Comparison of ENCODE assay signal across 8 cellular contexts in genomic region chr6:69866351-69867074, GRCh38. TPM values are rescaled to one million over a fixed set of nuclear protein-coding genes. Genes with fewer than 3 reads are reported as not detected.
A peak's percentile ranks its signal among the peaks of the same experiment; 100 is the strongest.
DNase-seq lines count a peak whose midpoint lies in the region; ATAC-seq, FAIRE-seq and TF ChIP-seq lines count a peak whose summit lies in the region.

Gene COL19A1, plus strand, starts transcription at chr6:69866556. Its CDS starts 13,012 bp downstream, at chr6:69879568.

- peak; percentile 50 for ATAC-seq in GM21381 (IDR thresholded peaks at IDR 0.05; ENCODE audit: unreplicated experiment)
- peak; percentile 48 for ATAC-seq in activated CD4-positive, alpha-beta T cell treated with anti-CD3 and anti-CD28 coated beads for 36 hours

- no peak within 1 kb of the TSS for H3K23ac ChIP-seq in H1 (ENCODE audit: insufficient read length)

- H3K36me3 ChIP-seq in H1 (ENCODE audit: control insufficient read depth in 2 of 4, insufficient read depth in 4 of 4, low read length in 3 of 4) = no peaks in the 10 kb centered on the region
- no peaks in the 10 kb centered on the region for H3K36me3 ChIP-seq in mucosa of rectum (ENCODE audit: control insufficient read depth in 2 of 2, insufficient read depth in 2 of 2, low read length in 2 of 2)
- H3K36me3 ChIP-seq in tibial nerve = no peaks in the 10 kb centered on the region

- no peaks in the 10 kb centered on the region for H3K79me2 ChIP-seq in H1 (ENCODE audit: control insufficient read depth in 1 of 2, insufficient read depth in 2 of 2, low read length in 2 of 2)

- H3K14ac ChIP-seq in H1 (ENCODE audit: insufficient read length) = no peak within 1 kb of the TSS

- H3K4me1 ChIP-seq in H1 (replicated peaks in 1 of 4; ENCODE audit: control insufficient read depth in 3 of 4, insufficient read depth in 4 of 4, low read length in 3 of 4) = peaks cover 0 to 2% (median under 1%) of the 10 kb centered on the region in 4 experiments; a peak in 4 of 7 replicates
- H3K4me1 ChIP-seq in mucosa of rectum (ENCODE audit: control insufficient read depth in 2 of 2, insufficient read depth in 2 of 2, low read length in 2 of 2) = peaks cover 7 to 8% of the 10 kb centered on the region in 2 donors
- H3K4me1 ChIP-seq in tibial nerve = peaks cover 0 to 26% (median 2%) of the 10 kb centered on the region in 4 donors

- H2AK5ac ChIP-seq in H1 (ENCODE audit: low read depth, low read length) = no peak within 1 kb of the TSS

- peaks cover 23% of the 10 kb centered on the region for H3K4me1 Mint-ChIP-seq in activated CD4-positive, alpha-beta T cell treated with anti-CD3 and anti-CD28 coated beads for 36 hours

- peak within 1 kb of the TSS; percentile 65; the same call in 1 of the 2 replicates for H2AFZ ChIP-seq in H1 (ENCODE audit: low read length)

- no peak within 1 kb of the TSS for H4K5ac ChIP-seq in H1 (ENCODE audit: insufficient read length, low read depth, low read length)

- H2BK12ac ChIP-seq in H1 (ENCODE audit: low read depth, low read length) = no peak within 1 kb of the TSS

- H3K27ac ChIP-seq in H1 (ENCODE audit: low read depth, low read length) (no peak within 1 kb of the TSS), mucosa of rectum (ENCODE audit: low read depth in 2 of 2, low read length in 2 of 2) (peak within 1 kb of the TSS; percentile 14 to 49), tibial nerve (peak within 1 kb of the TSS; percentile 51 to 74 (median 52))

- no peak within 1 kb of the TSS for H3K4ac ChIP-seq in H1 (replicated peaks; ENCODE audit: insufficient read length, low read depth, low read length)

- H3K27ac Mint-ChIP-seq in activated CD4-positive, alpha-beta T cell treated with anti-CD3 and anti-CD28 coated beads for 36 hours = peak within 1 kb of the TSS; percentile 65

- no peak within 1 kb of the TSS for H2BK20ac ChIP-seq in H1 (ENCODE audit: low read length)

- no peak within 1 kb of the TSS; the same call in 1 of the 2 replicates for H3K18ac ChIP-seq in H1 (ENCODE audit: extremely low read depth, low read length)

- TF ChIP-seq CTCF in H1 (IDR thresholded peaks at IDR 0.05; ENCODE audit: control extremely low read depth in 1 of 3, insufficient read depth in 1 of 3, low read depth in 1 of 3, low read length in 3 of 3) = no peak
- no peak for TF ChIP-seq CTCF in tibial nerve (IDR thresholded peaks at IDR 0.05)

- H3K56ac ChIP-seq in H1 (replicated peaks; ENCODE audit: insufficient read length, low read depth, low read length) = no peak within 1 kb of the TSS

- H3K79me1 ChIP-seq in H1 (ENCODE audit: low read depth, low read length) = no peaks in the 10 kb centered on the region

- CTCF ChIA-PET in activated CD4-positive, alpha-beta T cell treated with anti-CD3 and anti-CD28 coated beads for 36 hours (lab: Charles Lee) = interaction anchor here (1.0 to 1.1 kb wide), 2 partner anchors 10 to 236 kb away, joined by 3 to 4 read pairs; no protein-coding TSS in a partner anchor
- CTCF ChIA-PET in H1 (lab: Charles Lee; ENCODE audit: partially characterized antibody) = interaction anchor here (1.3 to 1.7 kb wide), 5 partner anchors 26 to 241 kb away, joined by 4 to 5 read pairs (median 4); partner anchors contain the start of gene LMBRD1

- H3K9me3 ChIP-seq in H1 (ENCODE audit: insufficient read depth in 2 of 2, low read depth in 1 of 2, low read length in 1 of 2) = no peaks in the 10 kb centered on the region
- H3K9me3 ChIP-seq in mucosa of rectum (ENCODE audit: control insufficient read depth in 2 of 2, low read length in 2 of 2) = no peaks in the 10 kb centered on the region
- no peaks in the 10 kb centered on the region for H3K9me3 ChIP-seq in tibial nerve

- intact Hi-C loops in activated CD4-positive, alpha-beta T cell treated with anti-CD3 and anti-CD28 coated beads for 36 hours (cut with DNase I, micrococcal nuclease) = loop anchor here (1.0 to 5.0 kb wide), 3 partner anchors 32 to 69 kb away; partner anchors contain the start of gene LMBRD1 (in 2 of the 2)

- H3K27me3 ChIP-seq in H1 (replicated peaks in 1 of 4; ENCODE audit: control insufficient read depth in 3 of 4, extremely low read depth in 1 of 4, insufficient read depth in 3 of 4, low read length in 3 of 4) (peaks cover 2 to 32% (median 21%) of the 10 kb centered on the region in 4 experiments), mucosa of rectum (ENCODE audit: control insufficient read depth in 2 of 2, insufficient read depth in 2 of 2, low read length in 2 of 2) (peaks cover 13 to 29% of the 10 kb centered on the region in 2 donors), tibial nerve (no peaks in the 10 kb centered on the region)

- POLR2A ChIA-PET in activated CD4-positive, alpha-beta T cell treated with anti-CD3 and anti-CD28 coated beads for 36 hours (lab: Charles Lee) = no interaction called here
- POLR2A ChIA-PET in H1 (lab: Charles Lee; ENCODE audit: partially characterized antibody) = no interaction called here

- 0 out of 2 replicates have a peak within 1 kb of the TSS, but pooled peaks have one; percentile 15 for H4K8ac ChIP-seq in H1 (ENCODE audit: extremely low read depth, insufficient read depth, low read length)

- H4K20me1 ChIP-seq in H1 (replicated peaks in 1 of 2; ENCODE audit: control insufficient read depth in 1 of 2, insufficient read depth in 2 of 2, low read length in 2 of 2) = no peaks in the 10 kb centered on the region

- no peak for TF ChIP-seq RAD21 in H1 (IDR thresholded peaks at IDR 0.05 in 1 of 2, conservative IDR thresholded peaks at IDR 0.05 in 1 of 2; ENCODE audit: low read depth in 2 of 2, low read length in 2 of 2)

- no peak within 1 kb of the TSS for H3K9ac ChIP-seq in H1 (replicated peaks in 1 of 4; ENCODE audit: extremely low read depth in 1 of 4, low read depth in 3 of 4, low read length in 3 of 4)
- H3K9ac ChIP-seq in mucosa of rectum (ENCODE audit: low read depth in 1 of 2, low read length in 2 of 2) = peak within 1 kb of the TSS; percentile 24 to 35

- no peaks in the 10 kb centered on the region for H3K9me3 Mint-ChIP-seq in activated CD4-positive, alpha-beta T cell treated with anti-CD3 and anti-CD28 coated beads for 36 hours (ENCODE audit: low read depth)

- peak; percentile 6 for DNase-seq in ELR (ENCODE audit: low read depth)
- peak; percentile 12 for DNase-seq in HK-2 (ENCODE audit: unreplicated experiment)
- peak; percentile 41 for DNase-seq in activated CD4-positive, alpha-beta T cell treated with anti-CD3 and anti-CD28 coated beads for 36 hours
- peak in 1 of 2 experiments; percentile 60 for DNase-seq in H1 (ENCODE audit: low read depth in 1 of 2, low spot score in 2 of 2)
- no peak for DNase-seq in tibial nerve (ENCODE audit: low spot score in 2 of 2)
- DNase-seq in DMS114 treated with DMSO at 0.1 percent for 48 hours (lab: John Stamatoyannopoulos, UW; ENCODE audit: unreplicated experiment) = no peak

- no peak within 1 kb of the TSS for H2BK15ac ChIP-seq in H1 (ENCODE audit: low read length)

- FAIRE-seq in H1 (lab: Jason Lieb, UNC) = no peak

- peak within 1 kb of the TSS; percentile 64 for H3K4me3 Mint-ChIP-seq in activated CD4-positive, alpha-beta T cell treated with anti-CD3 and anti-CD28 coated beads for 36 hours

- peaks cover 47% of the 10 kb centered on the region for H3K27me3 Mint-ChIP-seq in activated CD4-positive, alpha-beta T cell treated with anti-CD3 and anti-CD28 coated beads for 36 hours

- TF ChIP-seq POLR2A in H1 (IDR thresholded peaks at IDR 0.05; ENCODE audit: control extremely low read depth in 1 of 2, low read depth in 2 of 2, low read length in 2 of 2) (no peak), tibial nerve (IDR thresholded peaks at IDR 0.05) (no peak)

- H3K4me3 ChIP-seq in H1 (ENCODE audit: extremely low read depth in 1 of 4, insufficient read depth in 2 of 4, low read depth in 3 of 4, low read length in 4 of 4) (peak within 1 kb of the TSS; percentile 24 to 71 (median 38)), mucosa of rectum (ENCODE audit: low read length in 2 of 2) (peak within 1 kb of the TSS; percentile 60 to 76), tibial nerve (peak within 1 kb of the TSS; percentile 59 to 72 (median 60))

- TF ChIP-seq EP300 in H1 (IDR thresholded peaks at IDR 0.05; ENCODE audit: borderline replicate concordance in 1 of 2, low read depth in 2 of 2, low read length in 2 of 2) = no peak
- no peak for TF ChIP-seq EP300 in tibial nerve (IDR thresholded peaks at IDR 0.05)

- H2BK120ac ChIP-seq in H1 (replicated peaks; ENCODE audit: low read depth, low read length) = no peak within 1 kb of the TSS

- peak within 1 kb of the TSS; percentile 88 to 96 for H3K4me2 ChIP-seq in H1 (ENCODE audit: insufficient read depth in 1 of 2, low read depth in 2 of 2, low read length in 2 of 2)

- peaks cover 14% of the 10 kb centered on the region for H3K23me2 ChIP-seq in H1 (ENCODE audit: low read depth, low read length)

- no peak within 1 kb of the TSS for H4K91ac ChIP-seq in H1 (replicated peaks; ENCODE audit: insufficient read length, low read length)

- WGBS in H1 (ENCODE audit: extremely low coverage in 1 of 2, insufficient coverage in 1 of 2, insufficient read length in 1 of 2, insufficient replicate concordance in 2 of 2, low coverage in 1 of 2, low lambda C conversion rate in 2 of 2, missing lambda C conversion rate in 1 of 2), 2 experiments = 5% methylated on average over 26 of the region's 26 CpGs; no CpG with 5 or more reads in 1 of the 2 experiments
- 5 to 8% methylated on average over 26 of the region's 26 CpGs for WGBS in tibial nerve, 2 donors

- no peaks in the 10 kb centered on the region for H3K36me3 Mint-ChIP-seq in activated CD4-positive, alpha-beta T cell treated with anti-CD3 and anti-CD28 coated beads for 36 hours (ENCODE audit: low read depth)

- H2BK5ac ChIP-seq in H1 (ENCODE audit: low read depth, low read length) = no peak within 1 kb of the TSS

TF ChIP-seq in H1, 55 proteins besides CTCF, POLR2A, EP300 and RAD21 (continues in another document):
- TF ChIP-seq SIN3A (conservative IDR thresholded peaks at IDR 0.05 in 1 of 2, IDR thresholded peaks at IDR 0.05 in 1 of 2; ENCODE audit: low read depth in 1 of 2, low read length in 2 of 2) (0 out of 4 replicates have a peak, but pooled peaks of 1 of the 2 experiments have one; percentile 3), KDM5A (IDR thresholded peaks at IDR 0.05; ENCODE audit: low read length) (no peak), BCL11A (IDR thresholded peaks at IDR 0.05; ENCODE audit: low read depth in 2 of 2, low read length in 2 of 2) (no peak), EZH2 (IDR thresholded peaks at IDR 0.05; ENCODE audit: low read depth, low read length, severe bottlenecking) (peak; percentile 73), JUND (IDR thresholded peaks at IDR 0.05; ENCODE audit: low read length) (no peak)

RNA-seq across cellular contexts. Expression of gene COL19A1, which starts in this region (rescaled TPM):
- total RNA-seq in activated CD4-positive, alpha-beta T cell treated with anti-CD3 and anti-CD28 coated beads for 36 hours = not detected
- total RNA-seq in H1 (2021; fragmentation: NEBNext Ultra II Directional; extraction: Animal tissue kit (Norgen Biotek cat#: 25700)) = not detected in 2 replicates
- polyA plus RNA-seq in H1 (2011; rRNA removed) = not detected in 2 replicates
- polyA plus RNA-seq in H1 (2011; cell fraction: cytosol; rRNA removed) = not detected
- not detected for polyA plus RNA-seq in H1 (2011; cell fraction: nucleus; rRNA removed)
- not detected in 4 replicates for polyA plus RNA-seq in H1 (2012, experiment 1 of 2)
- polyA plus RNA-seq in H1 (2012, experiment 2 of 2) = not detected
- 0.04 TPM for polyA plus RNA-seq in H1 (2013, experiment 1 of 2)
- not detected for polyA plus RNA-seq in H1 (2013, experiment 2 of 2)
- not detected in 2 replicates for polyA minus RNA-seq in H1 (2011; rRNA and poly(A)+ RNA removed)
- polyA minus RNA-seq in H1 (2011; cell fraction: cytosol; rRNA and poly(A)+ RNA removed) = not detected
- polyA minus RNA-seq in H1 (2011; cell fraction: nucleus; rRNA and poly(A)+ RNA removed) = not detected
- under 1 TPM in 2 of 4 donors, not detected in 2; under 0.01 to 0.42 TPM for total RNA-seq in tibial nerve

Comparison
In these comparisons a context has a peak if more than half of its experiments do, and no peak if none do; other contexts are left out.
1. Peak in DNase-seq and ATAC-seq in activated CD4-positive, alpha-beta T cell treated with anti-CD3 and anti-CD28 coated beads for 36 hours; RNA of the gene not detected or under 1 TPM.
2. DNase-seq: peak in ELR (single experiment) and HK-2 (single experiment); none in tibial nerve (0 of 2) and DMS114 treated with DMSO at 0.1 percent for 48 hours (single experiment).
3. H3K9ac ChIP-seq: peak in mucosa of rectum (2 of 2); none in H1 (0 of 4).
4. Peak in every context shown above with its lines, with median percentiles within 50 percentile points of each other: H3K4me3 ChIP-seq.